11 cellular contexts compared by ENCODE assay signal in genomic region chr2:197073701-197074433, GRCh38.
A peak's percentile ranks its signal among the peaks of the same experiment; 100 is the strongest.
DNase-seq lines count a peak whose midpoint lies in the region; ATAC-seq and TF ChIP-seq lines count a peak whose summit lies in the region.
"Had no signal": no experiment of that assay in that cellular context is flagged by ENCODE, and none has a peak within 500 bp of the region (broad histone marks: within the 10 kb centered on the region; RNA-seq: fewer than 3 reads in every experiment).

No MANE protein-coding gene starts in this region.

- H3K36me3 ChIP-seq in Loucy (ENCODE audit: insufficient read depth, low read length) = peaks cover 33% of the 10 kb centered on the region
- H3K36me3 ChIP-seq in neuronal stem cell (replicated peaks in 1 of 2; ENCODE audit: control insufficient read depth in 2 of 2, insufficient read depth in 2 of 2, low read length in 2 of 2) = no peaks in the 10 kb centered on the region

- no peak overlapping the region for H2AK5ac ChIP-seq in neuronal stem cell (ENCODE audit: low read depth, low read length)

- TF ChIP-seq CTCF in AG10803 (conservative IDR thresholded peaks at IDR 0.05; ENCODE audit: low read length) = no peak
- no peak for TF ChIP-seq CTCF in Loucy (conservative IDR thresholded peaks at IDR 0.05; ENCODE audit: low read length)
- peak in 6 of 56 donors; percentile 15 to 31 (median 21) for TF ChIP-seq CTCF in dorsolateral prefrontal cortex (IDR thresholded peaks at IDR 0.05 in 54 of 56, conservative IDR thresholded peaks at IDR 0.05 in 2 of 56; ENCODE audit: low read depth in 1 of 56, partially characterized antibody in 56 of 56)
- TF ChIP-seq CTCF in progenitor cell of endocrine pancreas (IDR thresholded peaks at IDR 0.05; ENCODE audit: unreplicated experiment) = no peak

- no peak overlapping the region for H3K14ac ChIP-seq in neuronal stem cell (ENCODE audit: low read length)

- no peak overlapping the region for H4K8ac ChIP-seq in neuronal stem cell (ENCODE audit: low read depth, low read length)

- DNase-seq in AG10803 (ENCODE audit: low read depth) = peak; percentile 48
- peak; percentile 45 to 97 (median 92) for DNase-seq in dorsolateral prefrontal cortex
- DNase-seq in naive thymus-derived CD8-positive, alpha-beta T cell = peak in 4 of 10 donors; percentile 3 to 53 (median 32)
- DNase-seq in NCI-H128 (lab: John Stamatoyannopoulos, UW; ENCODE audit: unreplicated experiment) = no peak
- no peak for DNase-seq in progenitor cell of endocrine pancreas (ENCODE audit: low spot score, unreplicated experiment)
- DNase-seq in neuronal stem cell (ENCODE audit: low spot score) = no peak
- DNase-seq: NCI-H2029 treated with DMSO at 0.1 percent for 48 hours, SHP77 had no signal

- no peak overlapping the region for H3K23ac ChIP-seq in neuronal stem cell (ENCODE audit: low read depth, low read length, poor library complexity)

- peak overlapping the region; percentile 29 to 88 (median 82) for H3K27ac Mint-ChIP-seq in naive thymus-derived CD8-positive, alpha-beta T cell
- no peak overlapping the region for H3K27ac Mint-ChIP-seq in progenitor cell of endocrine pancreas
- H3K27ac Mint-ChIP-seq: GM23338 had no signal

- H3K4me1 ChIP-seq in Loucy (ENCODE audit: insufficient read depth, low read length, poor library complexity, severe bottlenecking) = peaks cover 46% of the 10 kb centered on the region
- H3K4me1 ChIP-seq in neuronal stem cell (ENCODE audit: control insufficient read depth in 2 of 2, insufficient read depth in 1 of 2, low read depth in 1 of 2, low read length in 2 of 2) = peaks cover 6 to 8% of the 10 kb centered on the region in 2 donors

- POLR2A ChIA-PET in naive thymus-derived CD8-positive, alpha-beta T cell (lab: Charles Lee) = interaction anchor here (1.0 kb wide), 1 partner anchor 17 kb away, joined by 3 read pairs; no protein-coding TSS in a partner anchor

- H3K4me2 ChIP-seq in Loucy (ENCODE audit: low read depth, low read length, poor library complexity, severe bottlenecking) = peak overlapping the region; percentile 13
- H3K4me2 ChIP-seq in neuronal stem cell (ENCODE audit: insufficient read depth, low read length, poor library complexity, severe bottlenecking) = no peak overlapping the region
- H3K4me2 ChIP-seq: GM23338 had no signal

- no peaks in the 10 kb centered on the region for H3K9me2 ChIP-seq in Loucy (replicated peaks; ENCODE audit: low read depth, low read length)

- H2BK12ac ChIP-seq in neuronal stem cell (ENCODE audit: low read length) = no peak overlapping the region

- H2BK5ac ChIP-seq in neuronal stem cell (ENCODE audit: low read length) = no peak overlapping the region

- peak overlapping the region in 8 of 10 donors; percentile 9 to 65 (median 25) for H3K4me3 Mint-ChIP-seq in naive thymus-derived CD8-positive, alpha-beta T cell
- H3K4me3 Mint-ChIP-seq in progenitor cell of endocrine pancreas (ENCODE audit: low read depth) = no peak overlapping the region
- H3K4me3 Mint-ChIP-seq: GM23338 had no signal

- peaks cover 53 to 95% (median 74%) of the 10 kb centered on the region in 3 donors for H3K36me3 Mint-ChIP-seq in naive thymus-derived CD8-positive, alpha-beta T cell
- no peaks in the 10 kb centered on the region for H3K36me3 Mint-ChIP-seq in progenitor cell of endocrine pancreas (ENCODE audit: insufficient read depth)

- H3K79me1 ChIP-seq in neuronal stem cell (ENCODE audit: low read depth, low read length) = no peaks in the 10 kb centered on the region

- no peak overlapping the region for H3K4me3 ChIP-seq in AG10803 (ENCODE audit: low read length)
- H3K4me3 ChIP-seq in Loucy (ENCODE audit: low read length, poor library complexity, severe bottlenecking) = no peak overlapping the region
- peak overlapping the region in 2 of 59 donors; percentile 1 to 27 for H3K4me3 ChIP-seq in dorsolateral prefrontal cortex
- H3K4me3 ChIP-seq in neuronal stem cell (ENCODE audit: low read length in 2 of 2) = no peak overlapping the region
- H3K4me3 ChIP-seq: GM23338 had no signal

- H3K9me3 ChIP-seq in Loucy (ENCODE audit: insufficient read depth, low read depth, low read length) (peaks cover 4% of the 10 kb centered on the region; the same call in 1 of the 2 replicates), neuronal stem cell (replicated peaks in 1 of 2; ENCODE audit: control insufficient read depth in 2 of 2, insufficient read depth in 1 of 2, low read depth in 1 of 2, low read length in 2 of 2) (peaks cover 0 to 7% of the 10 kb centered on the region in 2 donors)

- no CpG with 5 or more reads among the region's 1 CpG for WGBS in neuronal stem cell (ENCODE audit: extremely low coverage in 2 of 2, insufficient read length in 2 of 2, insufficient replicate concordance in 1 of 2), 2 donors

- H3K27me3 Mint-ChIP-seq in naive thymus-derived CD8-positive, alpha-beta T cell = no peaks in the 10 kb centered on the region
- H3K27me3 Mint-ChIP-seq in progenitor cell of endocrine pancreas = no peaks in the 10 kb centered on the region

- intact Hi-C loops in dorsolateral prefrontal cortex (cut with DNase I) = loop anchor here (5.0 to 10.0 kb wide), 2 partner anchors 62 to 149 kb away; partner anchors contain the start of gene PGAP1 (in 1 of the 2)

- no peak overlapping the region for H2AFZ ChIP-seq in Loucy (ENCODE audit: low read length)
- H2AFZ ChIP-seq in neuronal stem cell (ENCODE audit: low read length) = no peak overlapping the region
- H2AFZ ChIP-seq: GM23338 had no signal

- H3K18ac ChIP-seq in neuronal stem cell (ENCODE audit: low read length) = no peak overlapping the region

- no peak overlapping the region for H2BK120ac ChIP-seq in neuronal stem cell (ENCODE audit: low read depth, low read length)

- peaks cover 0 to 10% (median 3%) of the 10 kb centered on the region in 9 donors for H3K9me3 Mint-ChIP-seq in naive thymus-derived CD8-positive, alpha-beta T cell
- peaks cover 3% of the 10 kb centered on the region for H3K9me3 Mint-ChIP-seq in progenitor cell of endocrine pancreas (ENCODE audit: low read depth)
- H3K9me3 Mint-ChIP-seq: GM23338 had no signal

- H3K79me2 ChIP-seq in Loucy (ENCODE audit: insufficient read depth, low read length) = no peaks in the 10 kb centered on the region

- peak; percentile 54 to 75 for ATAC-seq in naive thymus-derived CD8-positive, alpha-beta T cell
- no peak for ATAC-seq in HG02884 (IDR thresholded peaks at IDR 0.05; ENCODE audit: unreplicated experiment)
- ATAC-seq: GM23338 had no signal

- peak overlapping the region; percentile 63 to 97 (median 92) for H3K27ac ChIP-seq in dorsolateral prefrontal cortex
- H3K27ac ChIP-seq in neuronal stem cell (replicated peaks; ENCODE audit: low read length) = no peak overlapping the region

- H3K27me3 ChIP-seq in Loucy (ENCODE audit: insufficient read depth, low read length, poor library complexity, severe bottlenecking) (no peaks in the 10 kb centered on the region), dorsolateral prefrontal cortex (no peaks in the 10 kb centered on the region), neuronal stem cell (ENCODE audit: control insufficient read depth in 3 of 3, insufficient read depth in 3 of 3, low read depth in 1 of 3, low read length in 3 of 3) (no peaks in the 10 kb centered on the region)

- H2BK15ac ChIP-seq in neuronal stem cell (ENCODE audit: low read length) = no peak overlapping the region

- H3K4ac ChIP-seq in neuronal stem cell (ENCODE audit: low read length) = no peak overlapping the region

- peaks cover 35 to 77% (median 61%) of the 10 kb centered on the region in 4 donors for H3K4me1 Mint-ChIP-seq in naive thymus-derived CD8-positive, alpha-beta T cell
- H3K4me1 Mint-ChIP-seq in progenitor cell of endocrine pancreas (ENCODE audit: low read depth) = no peaks in the 10 kb centered on the region
- H3K4me1 Mint-ChIP-seq: GM23338 had no signal

- H3K9ac ChIP-seq in Loucy (ENCODE audit: low read depth, low read length, poor library complexity, severe bottlenecking) (peak overlapping the region; percentile 10), neuronal stem cell (ENCODE audit: low read depth, low read length, poor library complexity) (no peak overlapping the region)

- no peak overlapping the region for H4K91ac ChIP-seq in neuronal stem cell (ENCODE audit: low read depth, low read length, poor library complexity)

- no peaks in the 10 kb centered on the region for H4K20me1 ChIP-seq in Loucy (ENCODE audit: insufficient read depth, low read length, poor library complexity, severe bottlenecking)

- H3F3A ChIP-seq in Loucy (ENCODE audit: low read depth) = no peaks in the 10 kb centered on the region; the same call in 1 of the 2 replicates

Comparison
In these comparisons a context has a peak if more than half of its experiments do, and no peak if none do; other contexts are left out.
1. DNase-seq: peak in AG10803 (single experiment) and dorsolateral prefrontal cortex (10 of 10); none in NCI-H128 (single experiment), progenitor cell of endocrine pancreas (single experiment) and neuronal stem cell (single experiment).